ENCODE assay signal across 35 cellular contexts in genomic region chr13:74819549-74819948, GRCh38.
"Had no signal": no experiment of that assay in that cellular context is flagged by ENCODE, and none has a peak within 500 bp of the region (broad histone marks: within the 10 kb centered on the region; RNA-seq: fewer than 3 reads in every experiment).

No MANE protein-coding gene starts in this region.

- H3K4me1 Mint-ChIP-seq: activated CD4-positive, alpha-beta memory T cell treated with anti-CD3 and anti-CD28 coated beads, Interleukin-2, amount 10 ng/mL, durations not matched to agents 7 days and 5 days; activated CD8-positive, alpha-beta memory T cell treated with anti-CD3 and anti-CD28 coated beads, Interleukin-2, amount 10 ng/mL, durations not matched to agents 7 days and 5 days; activated naive CD8-positive, alpha-beta T cell treated with anti-CD3 and anti-CD28 coated beads for 36 hours had no signal

- ATAC-seq: activated CD8-positive, alpha-beta memory T cell treated with anti-CD3 and anti-CD28 coated beads, Interleukin-2, amount 10 ng/mL, durations not matched to agents 7 days and 5 days; body of pancreas; PC-3 had no signal

- H3K36me3 ChIP-seq: ascending aorta, breast epithelium, MG63, Peyer's patch, WERI-Rb-1 had no signal

- H3K9me3 Mint-ChIP-seq: activated CD4-positive, alpha-beta memory T cell treated with anti-CD3 and anti-CD28 coated beads, Interleukin-2, amount 10 ng/mL, durations not matched to agents 7 days and 5 days; activated naive CD8-positive, alpha-beta T cell treated with anti-CD3 and anti-CD28 coated beads for 36 hours had no signal

- H3K27ac Mint-ChIP-seq: activated CD4-positive, alpha-beta memory T cell treated with anti-CD3 and anti-CD28 coated beads, Interleukin-2, amount 10 ng/mL, durations not matched to agents 7 days and 5 days; activated CD8-positive, alpha-beta memory T cell treated with anti-CD3 and anti-CD28 coated beads, Interleukin-2, amount 10 ng/mL, durations not matched to agents 7 days and 5 days; activated naive CD8-positive, alpha-beta T cell treated with anti-CD3 and anti-CD28 coated beads for 36 hours had no signal

- H3K4me3 Mint-ChIP-seq: activated CD4-positive, alpha-beta memory T cell treated with anti-CD3 and anti-CD28 coated beads, Interleukin-2, amount 10 ng/mL, durations not matched to agents 7 days and 5 days; activated CD8-positive, alpha-beta memory T cell treated with anti-CD3 and anti-CD28 coated beads, Interleukin-2, amount 10 ng/mL, durations not matched to agents 7 days and 5 days; activated naive CD8-positive, alpha-beta T cell treated with anti-CD3 and anti-CD28 coated beads for 36 hours had no signal

- H3K27ac ChIP-seq: ascending aorta, body of pancreas, breast epithelium, Peyer's patch, WERI-Rb-1 had no signal

- DNase-seq: activated CD4-positive, alpha-beta memory T cell treated with anti-CD3 and anti-CD28 coated beads, Interleukin-2, amount 10 ng/mL, durations not matched to agents 7 days and 5 days; activated CD4-positive, alpha-beta T cell treated with anti-CD3 and anti-CD28 coated beads for 1 hour; activated CD4-positive, alpha-beta T cell treated with anti-CD3 and anti-CD28 coated beads for 48 hours; activated CD4-positive, CD25-positive, alpha-beta regulatory T cell; activated CD8-positive, alpha-beta memory T cell treated with anti-CD3 and anti-CD28 coated beads for 24 hours; activated CD8-positive, alpha-beta memory T cell treated with anti-CD3 and anti-CD28 coated beads, Interleukin-2, amount 10 ng/mL, durations not matched to agents 7 days and 5 days; activated CD8-positive, alpha-beta memory T cell treated with anti-CD3 and anti-CD28 coated beads, Interleukin-2, amount 50 U/mL, for 48 hours; activated effector memory CD4-positive, alpha-beta T cell treated with Interleukin-2 at 50 U/mL for 16 hours; activated naive CD4-positive, alpha-beta T cell; activated naive CD4-positive, alpha-beta T cell treated with anti-CD3 and anti-CD28 coated beads, Interleukin-2, amount 50 U/mL, for 16 hours; activated naive CD8-positive, alpha-beta T cell treated with anti-CD3 and anti-CD28 coated beads for 36 hours; activated T-cell treated with anti-CD3 and anti-CD28 coated beads, Interleukin-2, amount 50 U/mL, for 48 hours; amygdala; body of pancreas; central memory CD4-positive, alpha-beta T cell; Karpas-422; KBM-7; MG63; NCI-H1048; NCI-H1105 treated with DMSO at 0.1 percent for 48 hours; NCI-H1436; NCI-H1694; NCI-H2029; NCI-H345; NCI-H524 treated with DMSO at 0.1 percent for 48 hours; PC-3; Peyer's patch; RPMI8226; SIG-M5; SW 1271; T-helper 1 cell; T1000; WERI-Rb-1 had no signal

- H3K9me3 ChIP-seq: ascending aorta, body of pancreas, breast epithelium, MG63, Peyer's patch had no signal

- H3K4me1 ChIP-seq: ascending aorta, body of pancreas, breast epithelium, Peyer's patch had no signal

- H3K4me3 ChIP-seq: ascending aorta, body of pancreas, breast epithelium, MG63, Peyer's patch had no signal

- H3K36me3 Mint-ChIP-seq: activated CD8-positive, alpha-beta memory T cell treated with anti-CD3 and anti-CD28 coated beads, Interleukin-2, amount 10 ng/mL, durations not matched to agents 7 days and 5 days; activated naive CD8-positive, alpha-beta T cell treated with anti-CD3 and anti-CD28 coated beads for 36 hours had no signal

- H3K27me3 Mint-ChIP-seq: activated CD8-positive, alpha-beta memory T cell treated with anti-CD3 and anti-CD28 coated beads, Interleukin-2, amount 10 ng/mL, durations not matched to agents 7 days and 5 days; activated naive CD8-positive, alpha-beta T cell treated with anti-CD3 and anti-CD28 coated beads for 36 hours had no signal

- H3K27me3 ChIP-seq: ascending aorta, body of pancreas, breast epithelium, MG63, Peyer's patch had no signal
